In the genomic region with DNA sequence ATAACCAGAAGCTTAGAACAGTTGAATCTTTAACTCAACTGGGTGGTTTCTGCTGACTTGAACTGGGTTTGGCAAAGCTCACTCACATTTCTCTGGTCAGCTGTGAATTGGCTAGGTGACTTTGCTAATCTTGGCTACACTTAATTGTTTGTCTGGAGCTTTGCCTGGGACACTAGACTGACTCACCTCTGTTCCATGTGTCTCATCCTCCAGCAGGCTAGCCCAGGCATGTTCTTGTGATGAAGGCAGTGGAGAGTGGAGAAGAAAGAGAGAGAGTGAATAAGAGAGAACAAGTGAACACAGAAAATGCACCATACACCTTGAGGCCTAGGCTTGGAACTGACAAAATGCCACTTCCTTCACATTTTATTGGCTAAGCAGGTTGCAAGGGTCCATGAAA, we compare ENCODE assay signal across 10 cellular contexts. TPM values are rescaled to one million over a fixed set of nuclear protein-coding genes. Genes with fewer than 3 reads are reported as not detected.
DNase-seq lines count a peak whose midpoint lies in the region; ATAC-seq, FAIRE-seq and TF ChIP-seq lines count a peak whose summit lies in the region.
"Had no signal": no experiment of that assay in that cellular context is flagged by ENCODE, and none has a peak within 500 bp of the region (broad histone marks: within the 10 kb centered on the region; RNA-seq: fewer than 3 reads in every experiment).

No MANE protein-coding gene starts in this region.

- H3K18ac ChIP-seq in H1 (ENCODE audit: extremely low read depth, low read length): no peak overlapping the region

- H3K56ac ChIP-seq in H1 (replicated peaks; ENCODE audit: insufficient read length, low read depth, low read length): no peak overlapping the region

- no peaks in the 10 kb centered on the region for H4K20me1 ChIP-seq in H1 (replicated peaks in 1 of 2; ENCODE audit: control insufficient read depth in 1 of 2, insufficient read depth in 2 of 2, low read length in 2 of 2)

- no peaks in the 10 kb centered on the region for H3K9me3 ChIP-seq in H1 (ENCODE audit: insufficient read depth in 2 of 2, low read depth in 1 of 2, low read length in 1 of 2)

- no peak overlapping the region for H3K27ac ChIP-seq in H1 (ENCODE audit: low read depth, low read length)

- no peak overlapping the region for H3K4ac ChIP-seq in H1 (replicated peaks; ENCODE audit: insufficient read length, low read depth, low read length)

- no peak for TF ChIP-seq POLR2A in H1 (IDR thresholded peaks at IDR 0.05; ENCODE audit: control extremely low read depth in 1 of 2, low read depth in 2 of 2, low read length in 2 of 2)

- no peak for TF ChIP-seq EP300 in H1 (IDR thresholded peaks at IDR 0.05; ENCODE audit: borderline replicate concordance in 1 of 2, low read depth in 2 of 2, low read length in 2 of 2)

- H3K79me1 ChIP-seq in H1 (ENCODE audit: low read depth, low read length): no peaks in the 10 kb centered on the region

- H4K5ac ChIP-seq in H1 (ENCODE audit: insufficient read length, low read depth, low read length): no peak overlapping the region

- CTCF ChIA-PET in H1 (lab: Charles Lee; ENCODE audit: partially characterized antibody): interaction anchor here (0.8 kb wide), 2 partner anchors 10 to 83 kb away, joined by 3 read pairs; no protein-coding TSS in a partner anchor

- peak overlapping the region; percentile 82 for H2AFZ ChIP-seq in H1 (ENCODE audit: low read length)

- no peaks in the 10 kb centered on the region for H3K79me2 ChIP-seq in H1 (ENCODE audit: control insufficient read depth in 1 of 2, insufficient read depth in 2 of 2, low read length in 2 of 2)

- no peak overlapping the region for H2BK20ac ChIP-seq in H1 (ENCODE audit: low read length)

- peaks cover 14% of the 10 kb centered on the region for H3K4me1 Mint-ChIP-seq in nephron progenitor cell

- no peak overlapping the region for H3K9ac ChIP-seq in H1 (replicated peaks in 1 of 4; ENCODE audit: extremely low read depth in 1 of 4, low read depth in 3 of 4, low read length in 3 of 4)

- no peak for FAIRE-seq in H1 (lab: Jason Lieb, UNC)

- H3K14ac ChIP-seq in H1 (ENCODE audit: insufficient read length): no peak overlapping the region

- no peak overlapping the region for H3K4me3 Mint-ChIP-seq in nephron progenitor cell

- H3K9me3 Mint-ChIP-seq in nephron progenitor cell: peaks cover 17% of the 10 kb centered on the region

- H2BK12ac ChIP-seq in H1 (ENCODE audit: low read depth, low read length): no peak overlapping the region

- H2AK5ac ChIP-seq in H1 (ENCODE audit: low read depth, low read length): no peak overlapping the region

- H3K4me3 ChIP-seq in H1 (ENCODE audit: extremely low read depth in 1 of 4, insufficient read depth in 2 of 4, low read depth in 3 of 4, low read length in 4 of 4): no peak overlapping the region

- 0 out of 2 replicates have a peak overlapping the region, but pooled peaks have one; percentile 37 for H2BK5ac ChIP-seq in H1 (ENCODE audit: low read depth, low read length)

- no peak overlapping the region for H3K4me2 ChIP-seq in H1 (ENCODE audit: insufficient read depth in 1 of 2, low read depth in 2 of 2, low read length in 2 of 2)

- POLR2A ChIA-PET in H1 (lab: Charles Lee; ENCODE audit: partially characterized antibody): no interaction called here

- no peak overlapping the region for H4K8ac ChIP-seq in H1 (ENCODE audit: extremely low read depth, insufficient read depth, low read length)

- H3K27me3 Mint-ChIP-seq in nephron progenitor cell (ENCODE audit: low read depth, poor library complexity): peaks cover 2% of the 10 kb centered on the region

- no peaks in the 10 kb centered on the region for H3K27me3 ChIP-seq in H1 (replicated peaks in 1 of 4; ENCODE audit: control insufficient read depth in 3 of 4, extremely low read depth in 1 of 4, insufficient read depth in 3 of 4, low read length in 3 of 4)

- in situ Hi-C loops in Caki2 (cut with HindIII; ENCODE audit: low pct_unique_long_range_greater_than_20kb, low sequenced_read_pairs): no loop called here

- H2BK15ac ChIP-seq in H1 (ENCODE audit: low read length): no peak overlapping the region

- H3K23me2 ChIP-seq in H1 (ENCODE audit: low read depth, low read length): no peaks in the 10 kb centered on the region

- H2BK120ac ChIP-seq in H1 (replicated peaks; ENCODE audit: low read depth, low read length): no peak overlapping the region

- no peaks in the 10 kb centered on the region for H3K36me3 Mint-ChIP-seq in nephron progenitor cell (ENCODE audit: low read depth)

- H4K91ac ChIP-seq in H1 (replicated peaks; ENCODE audit: insufficient read length, low read length): no peak overlapping the region

- DNase-seq in Caki2 (ENCODE audit: low read depth): peak; percentile 90
- DNase-seq in NCI-H226: peak; percentile 68
- DNase-seq in H1 (ENCODE audit: low read depth in 1 of 2, low spot score in 2 of 2): no peak
- no peak for DNase-seq in nephron progenitor cell
- DNase-seq in amygdala (lab: John Stamatoyannopoulos, UW): no peak
- no peak for DNase-seq in NCI-H187 treated with DMSO at 0.1 percent for 48 hours (lab: John Stamatoyannopoulos, UW)
- no peak for DNase-seq in SK-N-DZ (ENCODE audit: low spot score)
- DNase-seq: NCI-H774 had no signal

- H3K23ac ChIP-seq in H1 (ENCODE audit: insufficient read length): no peak overlapping the region

- no peaks in the 10 kb centered on the region for H3K36me3 ChIP-seq in H1 (ENCODE audit: control insufficient read depth in 2 of 4, insufficient read depth in 4 of 4, low read length in 3 of 4)

- no peaks in the 10 kb centered on the region for H3K4me1 ChIP-seq in H1 (replicated peaks in 1 of 4; ENCODE audit: control insufficient read depth in 3 of 4, insufficient read depth in 4 of 4, low read length in 3 of 4)

- TF ChIP-seq RAD21 in H1 (IDR thresholded peaks at IDR 0.05 in 1 of 2, conservative IDR thresholded peaks at IDR 0.05 in 1 of 2; ENCODE audit: low read depth in 2 of 2, low read length in 2 of 2): no peak

- ATAC-seq in GM18858 (IDR thresholded peaks at IDR 0.05; ENCODE audit: unreplicated experiment): no peak

- H3K27ac Mint-ChIP-seq in nephron progenitor cell: peak overlapping the region; percentile 79

- TF ChIP-seq CTCF in H1 (IDR thresholded peaks at IDR 0.05; ENCODE audit: control extremely low read depth in 1 of 3, insufficient read depth in 1 of 3, low read depth in 1 of 3, low read length in 3 of 3): no peak
- TF ChIP-seq CTCF in nephron progenitor cell (IDR thresholded peaks at IDR 0.05): no peak

TF ChIP-seq in H1, 55 proteins besides CTCF, POLR2A, EP300 and RAD21:
- TF ChIP-seq ASH2L (IDR thresholded peaks at IDR 0.05; ENCODE audit: low read length): no peak
- no peak for TF ChIP-seq SIN3A (conservative IDR thresholded peaks at IDR 0.05 in 1 of 2, IDR thresholded peaks at IDR 0.05 in 1 of 2; ENCODE audit: low read depth in 1 of 2, low read length in 2 of 2)
- TF ChIP-seq RXRA (IDR thresholded peaks at IDR 0.05; ENCODE audit: insufficient read depth, low read depth, low read length): no peak
- TF ChIP-seq, protein P1, sequence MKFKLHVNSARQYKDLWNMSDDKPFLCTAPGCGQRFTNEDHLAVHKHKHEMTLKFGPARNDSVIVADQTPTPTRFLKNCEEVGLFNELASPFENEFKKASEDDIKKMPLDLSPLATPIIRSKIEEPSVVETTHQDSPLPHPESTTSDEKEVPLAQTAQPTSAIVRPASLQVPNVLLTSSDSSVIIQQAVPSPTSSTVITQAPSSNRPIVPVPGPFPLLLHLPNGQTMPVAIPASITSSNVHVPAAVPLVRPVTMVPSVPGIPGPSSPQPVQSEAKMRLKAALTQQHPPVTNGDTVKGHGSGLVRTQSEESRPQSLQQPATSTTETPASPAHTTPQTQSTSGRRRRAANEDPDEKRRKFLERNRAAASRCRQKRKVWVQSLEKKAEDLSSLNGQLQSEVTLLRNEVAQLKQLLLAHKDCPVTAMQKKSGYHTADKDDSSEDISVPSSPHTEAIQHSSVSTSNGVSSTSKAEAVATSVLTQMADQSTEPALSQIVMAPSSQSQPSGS (IDR thresholded peaks at IDR 0.05; ENCODE audit: low read length): no peak
- no peak for TF ChIP-seq POU5F1 (IDR thresholded peaks at IDR 0.05; ENCODE audit: low read depth, low read length)
- no peak for TF ChIP-seq RBBP5 (IDR thresholded peaks at IDR 0.05; ENCODE audit: borderline replicate concordance, low read depth, low read length)
- TF ChIP-seq SRF (IDR thresholded peaks at IDR 0.05; ENCODE audit: low read depth, low read length): no peak
- TF ChIP-seq PHF8 (conservative IDR thresholded peaks at IDR 0.05; ENCODE audit: low read depth, low read length): no peak
- TF ChIP-seq SAP30 (IDR thresholded peaks at IDR 0.05; ENCODE audit: insufficient read depth, insufficient replicate concordance, low read length): no peak
- TF ChIP-seq NANOG (IDR thresholded peaks at IDR 0.05; ENCODE audit: insufficient read depth, low read depth, low read length, poor library complexity, severe bottlenecking): no peak
- TF ChIP-seq, protein P2, sequence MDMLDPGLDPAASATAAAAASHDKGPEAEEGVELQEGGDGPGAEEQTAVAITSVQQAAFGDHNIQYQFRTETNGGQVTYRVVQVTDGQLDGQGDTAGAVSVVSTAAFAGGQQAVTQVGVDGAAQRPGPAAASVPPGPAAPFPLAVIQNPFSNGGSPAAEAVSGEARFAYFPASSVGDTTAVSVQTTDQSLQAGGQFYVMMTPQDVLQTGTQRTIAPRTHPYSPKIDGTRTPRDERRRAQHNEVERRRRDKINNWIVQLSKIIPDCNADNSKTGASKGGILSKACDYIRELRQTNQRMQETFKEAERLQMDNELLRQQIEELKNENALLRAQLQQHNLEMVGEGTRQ (IDR thresholded peaks at IDR 0.05; ENCODE audit: low read length): no peak

RNA-seq across cellular contexts. Expression of a gene that starts 32.6 kb away (rescaled TPM):
- not detected in 2 replicates for total RNA-seq in Caki2 (2014; rRNA removed; shearing (Covaris generic); ENCODE audit: low replicate concordance)
- not detected in 2 replicates for total RNA-seq in H1 (2021; fragmentation: NEBNext Ultra II Directional; extraction: Animal tissue kit (Norgen Biotek cat#: 25700))
- not detected in 2 replicates for polyA plus RNA-seq in H1 (2011; rRNA removed)
- not detected for polyA plus RNA-seq in H1 (2011; cell fraction: cytosol; rRNA removed)
- polyA plus RNA-seq in H1 (2011; cell fraction: nucleus; rRNA removed): not detected
- polyA plus RNA-seq in H1 (2012, experiment 1 of 2): not detected in 4 replicates
- not detected for polyA plus RNA-seq in H1 (2012, experiment 2 of 2)
- not detected for polyA plus RNA-seq in H1 (2013, experiment 1 of 2)
- not detected for polyA plus RNA-seq in H1 (2013, experiment 2 of 2)
- polyA minus RNA-seq in H1 (2011; rRNA and poly(A)+ RNA removed): not detected in 2 replicates
- not detected for polyA minus RNA-seq in H1 (2011; cell fraction: cytosol; rRNA and poly(A)+ RNA removed)
- not detected for polyA minus RNA-seq in H1 (2011; cell fraction: nucleus; rRNA and poly(A)+ RNA removed)
- not detected in 2 replicates for polyA plus RNA-seq in SK-N-DZ (2014; cell fraction: cytosol; rRNA removed)
- polyA plus RNA-seq in SK-N-DZ (2014; cell fraction: nucleus; rRNA removed): not detected in 2 replicates
- total RNA-seq: temporal lobe had no signal

Comparison
In these comparisons a context has a peak if more than half of its experiments do, and no peak if none do; other contexts are left out.
1. DNase-seq: peak in Caki2 (single experiment) and NCI-H226 (single experiment); none in H1 (0 of 2), nephron progenitor cell (single experiment), amygdala (0 of 56), NCI-H187 treated with DMSO at 0.1 percent for 48 hours (single experiment) and SK-N-DZ (single experiment).